Comparison of ENCODE assay signal across 11 cellular contexts in genomic region chr1:175319912-175320230, GRCh38.
DNase-seq lines count a peak whose midpoint lies in the region; ATAC-seq, FAIRE-seq and TF ChIP-seq lines count a peak whose summit lies in the region.
"Had no signal": no experiment of that assay in that cellular context is flagged by ENCODE, and none has a peak within 500 bp of the region (broad histone marks: within the 10 kb centered on the region; RNA-seq: fewer than 3 reads in every experiment).

No MANE protein-coding gene starts in this region.

- TF ChIP-seq POLR2A in GM12878 (IDR thresholded peaks at IDR 0.05; ENCODE audit: low read depth, low read length), result no peak

- no peaks in the 10 kb centered on the region for H3K27me3 ChIP-seq in GM12878 (replicated peaks in 1 of 2; ENCODE audit: control insufficient read depth in 2 of 2, insufficient read depth in 2 of 2, low read length in 1 of 2)
- no peaks in the 10 kb centered on the region for H3K27me3 ChIP-seq in H7 (ENCODE audit: control insufficient read depth, insufficient read depth, low read length)
- H3K27me3 ChIP-seq: BLaER1, heart right ventricle had no signal

- no peak for TF ChIP-seq EP300 in GM12878 (IDR thresholded peaks at IDR 0.05; ENCODE audit: borderline replicate concordance in 1 of 2, control insufficient read depth in 1 of 2, low read depth in 2 of 2, low read length in 2 of 2)

- no peak for DNase-seq in GM12878 (ENCODE audit: low read depth, low spot score)
- no peak for DNase-seq in DMS114 treated with DMSO at 0.1 percent for 48 hours (lab: John Stamatoyannopoulos, UW; ENCODE audit: unreplicated experiment)
- no peak for DNase-seq in H7
- no peak for DNase-seq in HPDE6-E6E7 (ENCODE audit: extremely low spot score)
- DNase-seq in NCI-H524 treated with DMSO at 0.1 percent for 48 hours (lab: John Stamatoyannopoulos, UW), result no peak

- TF ChIP-seq CTCF in C4-2B (conservative IDR thresholded peaks at IDR 0.05) (peak; percentile 46), GM12878 (IDR thresholded peaks at IDR 0.05 in 2 of 3, conservative IDR thresholded peaks at IDR 0.05 in 1 of 3; ENCODE audit: control insufficient read depth in 2 of 3, extremely low read depth in 1 of 3, insufficient read depth in 1 of 3, low read depth in 3 of 3, low read length in 3 of 3) (no peak)

- TF ChIP-seq RAD21 in GM12878 (IDR thresholded peaks at IDR 0.05; ENCODE audit: insufficient read depth, low read depth, low read length), result no peak

- 0% methylated on average over 1 of the region's 1 CpG for WGBS in GM12878 (ENCODE audit: insufficient coverage, insufficient replicate concordance, low lambda C conversion rate, missing lambda C conversion rate)

- no peak overlapping the region for H3K9ac ChIP-seq in GM12878 (ENCODE audit: control insufficient read depth, insufficient read depth, low read length)
- H3K9ac ChIP-seq: BLaER1 had no signal

- no peak overlapping the region for H3K4me2 ChIP-seq in GM12878 (ENCODE audit: control insufficient read depth, insufficient read depth)
- H3K4me2 ChIP-seq: BLaER1 had no signal

- RAD21 ChIA-PET in GM12878 (lab: Charles Lee; ENCODE audit: unreplicated experiment), result interaction anchor here (0.8 to 10.2 kb wide), 9 partner anchors 18 to 171 kb away, joined by 3 to 193 read pairs (median 5); no protein-coding TSS in a partner anchor

- POLR2A ChIA-PET in GM12878 (lab: Charles Lee), result interaction anchor here (1.0 to 1.8 kb wide), 2 partner anchors 165 kb away, joined by 3 to 6 read pairs; no protein-coding TSS in a partner anchor

- no peaks in the 10 kb centered on the region for H3K4me1 ChIP-seq in GM12878 (ENCODE audit: control insufficient read depth, insufficient read depth, low read length)

- H3K36me3 ChIP-seq in GM12878 (ENCODE audit: control insufficient read depth in 2 of 2, insufficient read depth in 2 of 2, low read length in 1 of 2), result no peaks in the 10 kb centered on the region
- no peaks in the 10 kb centered on the region for H3K36me3 ChIP-seq in H7 (replicated peaks; ENCODE audit: control insufficient read depth, insufficient read depth, low read length)
- H3K36me3 ChIP-seq: BLaER1, heart right ventricle had no signal

- CTCF ChIA-PET in GM12878 (lab: Yijun Ruan, JAX), result interaction anchor here (0.7 to 17.6 kb wide), 22 partner anchors 8 to 290 kb away, joined by 3 to 482 read pairs (median 6); no protein-coding TSS in a partner anchor

- no peak for FAIRE-seq in GM12878 (lab: Jason Lieb, UNC)
- FAIRE-seq: G401.6 had no signal

- in situ Hi-C loops in GM12878 (cut with MboI), result loop anchor here (5.0 kb wide), 2 partner anchors 163 to 278 kb away; no protein-coding TSS in a partner anchor

- no peaks in the 10 kb centered on the region for H3K9me3 ChIP-seq in GM12878 (replicated peaks; ENCODE audit: control insufficient read depth, insufficient read depth, low read length)
- H3K9me3 ChIP-seq: BLaER1, heart right ventricle had no signal

- H3K27ac ChIP-seq in C4-2B (no peak overlapping the region), GM12878 (ENCODE audit: control insufficient read depth, insufficient read depth) (no peak overlapping the region)
- H3K27ac ChIP-seq: BLaER1 had no signal

- SMC1A ChIA-PET in GM12878 (lab: Charles Lee; ENCODE audit: uncharacterized antibody, unreplicated experiment), result interaction anchor here (0.9 to 10.6 kb wide), 15 partner anchors 13 to 177 kb away, joined by 3 to 268 read pairs (median 13); no protein-coding TSS in a partner anchor

- BruUV-seq in GM12878 (replicated peaks; lab: Mats Ljungman, UMichigan), result no TSS peak

- H3K79me2 ChIP-seq in GM12878 (ENCODE audit: control insufficient read depth, insufficient read depth, low read length), result no peaks in the 10 kb centered on the region

- no peak overlapping the region for H2AFZ ChIP-seq in GM12878 (ENCODE audit: control insufficient read depth, low read depth, low read length)

- peak; percentile 17 for ATAC-seq in GM19397 (IDR thresholded peaks at IDR 0.05; ENCODE audit: unreplicated experiment)
- ATAC-seq in HG03103 (IDR thresholded peaks at IDR 0.05; ENCODE audit: low read depth, unreplicated experiment), result peak; percentile 25
- ATAC-seq in GM12878, result peak; percentile 36

- intact Hi-C loops in GM12878 (cut with micrococcal nuclease; ENCODE audit: unreplicated experiment), result loop anchor here (1.0 to 2.0 kb wide), 2 partner anchors 165 to 291 kb away; no protein-coding TSS in a partner anchor

- H3K4me3 ChIP-seq in GM12878 (no peak overlapping the region), H7 (ENCODE audit: insufficient read depth, low read depth, low read length) (no peak overlapping the region)
- H3K4me3 ChIP-seq: BLaER1, heart right ventricle had no signal

- H4K20me1 ChIP-seq in GM12878 (ENCODE audit: control insufficient read depth, insufficient read depth), result no peaks in the 10 kb centered on the region
- H4K20me1 ChIP-seq: BLaER1 had no signal

TF ChIP-seq in GM12878, 131 proteins besides CTCF, POLR2A, EP300 and RAD21:
- TF ChIP-seq IKZF1 (conservative IDR thresholded peaks at IDR 0.05) (0 out of 2 replicates have a peak, but pooled peaks have one; percentile 1), IRF4 (IDR thresholded peaks at IDR 0.05; ENCODE audit: low read depth, low read length) (no peak)
